In genomic region chr6:36594816-36595167, GRCh38 we compare ENCODE assay signal across 2 cellular contexts.
TF ChIP-seq lines count a peak whose summit lies in the region.

No MANE protein-coding gene starts in this region.

TF ChIP-seq in SK-N-SH, 30 proteins besides CTCF, POLR2A, EP300 and RAD21 (continued from another document):
- no peak for TF ChIP-seq IRF3 (IDR thresholded peaks at IDR 0.05; ENCODE audit: low read depth, low read length)
- TF ChIP-seq ELF1 (IDR thresholded peaks at IDR 0.05): no peak
- no peak for TF ChIP-seq GATA2 (CRISPR knock-in tag; IDR thresholded peaks at IDR 0.05)
- no peak for TF ChIP-seq CHD2 (IDR thresholded peaks at IDR 0.05; ENCODE audit: low read length, partially characterized antibody)
- no peak for TF ChIP-seq TAF1 (IDR thresholded peaks at IDR 0.05; ENCODE audit: borderline replicate concordance, low read depth, low read length)
- no peak for TF ChIP-seq POLR2AphosphoS5 (IDR thresholded peaks at IDR 0.05; ENCODE audit: low read depth, low read length)
- no peak for TF ChIP-seq NRF1 (IDR thresholded peaks at IDR 0.05; ENCODE audit: low read depth, low read length)
- TF ChIP-seq SMC3 (IDR thresholded peaks at IDR 0.05; ENCODE audit: low read depth, low read length): no peak
- TF ChIP-seq PBX3 (IDR thresholded peaks at IDR 0.05): no peak
- TF ChIP-seq FOSL2 (IDR thresholded peaks at IDR 0.05; ENCODE audit: borderline replicate concordance, low read depth): no peak
- no peak for TF ChIP-seq JUND (IDR thresholded peaks at IDR 0.05)
- no peak for TF ChIP-seq TCF12 (IDR thresholded peaks at IDR 0.05)
- no peak for TF ChIP-seq ZBTB33 (IDR thresholded peaks at IDR 0.05; ENCODE audit: borderline replicate concordance, low read depth)
- TF ChIP-seq TEAD4 (IDR thresholded peaks at IDR 0.05; ENCODE audit: borderline replicate concordance, insufficient read depth): no peak
- TF ChIP-seq RXRA (IDR thresholded peaks at IDR 0.05; ENCODE audit: borderline replicate concordance, low read depth): no peak
TF ChIP-seq in SK-N-SH: peak in this region for 0.

TF ChIP-seq in SK-N-SH treated with all-trans-retinoic acid at 6 μM for 48 hours, 23 proteins besides CTCF, POLR2A, EP300 and RAD21 (continued from another document):
- TF ChIP-seq CSRNP3 (CRISPR knock-in tag; IDR thresholded peaks at IDR 0.05) (no peak), BACH2 (CRISPR knock-in tag; IDR thresholded peaks at IDR 0.05; ENCODE audit: borderline replicate concordance) (no peak), POU6F1 (CRISPR knock-in tag; IDR thresholded peaks at IDR 0.05; ENCODE audit: borderline replicate concordance, low read depth) (no peak), ZFP30 (CRISPR knock-in tag; IDR thresholded peaks at IDR 0.05) (no peak), TCF4 (CRISPR knock-in tag; IDR thresholded peaks at IDR 0.05; ENCODE audit: borderline replicate concordance) (no peak), PPARA (CRISPR knock-in tag; IDR thresholded peaks at IDR 0.05; ENCODE audit: borderline replicate concordance) (no peak), RARB (CRISPR knock-in tag; IDR thresholded peaks at IDR 0.05) (no peak)
TF ChIP-seq in SK-N-SH treated with all-trans-retinoic acid at 6 μM for 48 hours: peak in this region for 0.
